ENCODE assay signal across 28 cellular contexts in the genomic region with DNA sequence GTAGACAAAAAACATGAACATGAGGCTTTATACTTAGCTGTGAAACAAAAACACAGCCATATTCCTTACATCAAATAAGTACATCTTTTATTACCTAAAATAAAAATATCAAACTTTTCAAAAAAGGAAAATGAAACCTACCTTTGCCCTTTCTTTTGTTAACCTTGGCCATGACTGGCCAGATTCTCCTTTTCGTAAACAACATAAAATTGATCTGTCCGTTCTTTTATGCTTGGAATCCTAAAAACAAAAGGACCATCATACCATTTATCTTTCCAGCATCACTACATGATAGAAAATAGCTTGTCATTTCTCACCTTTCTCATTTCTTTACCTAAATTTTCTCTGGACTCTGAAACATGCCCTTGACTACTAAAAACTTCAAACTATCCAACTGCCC. TPM values are rescaled to one million over a fixed set of nuclear protein-coding genes. Genes with fewer than 3 reads are reported as not detected.
A peak's percentile ranks its signal among the peaks of the same experiment; 100 is the strongest.
DNase-seq lines count a peak whose midpoint lies in the region; ATAC-seq and TF ChIP-seq lines count a peak whose summit lies in the region.
"Had no signal": no experiment of that assay in that cellular context is flagged by ENCODE, and none has a peak within 500 bp of the region (broad histone marks: within the 10 kb centered on the region; RNA-seq: fewer than 3 reads in every experiment).

No MANE protein-coding gene starts in this region.

- TF ChIP-seq EP300 in tibial nerve (IDR thresholded peaks at IDR 0.05): no peak

- TF ChIP-seq POLR2A in tibial nerve (IDR thresholded peaks at IDR 0.05): no peak

- ATAC-seq in natural killer cell treated with Interleukin-12 subunit alpha and Interleukin-12 subunit beta and Interleukin-15 and Interleukin-18, amount 100 ng/mL, for 72 hours: no peak
- ATAC-seq in natural killer cell (no peak), left lobe of liver (peak; percentile 26), aorta (ENCODE audit: low FRiP score) (no peak)
- ATAC-seq: activated naive CD4-positive, alpha-beta T cell treated with anti-CD3 and anti-CD28 coated beads, Interleukin-2, amount 50 U/mL, for 72 hours; stimulated activated memory B cell treated with anti-CD40 and anti-IgM and Interleukin-4, amounts not matched to agents 10 μg/mL and 1 μg/mL and 100 μg/mL, for 72 hours had no signal

- no peaks in the 10 kb centered on the region for H3K9me3 Mint-ChIP-seq in natural killer cell treated with Interleukin-12 subunit alpha and Interleukin-12 subunit beta and Interleukin-15 and Interleukin-18, amount 100 ng/mL, for 72 hours
- H3K9me3 Mint-ChIP-seq in natural killer cell: no peaks in the 10 kb centered on the region
- H3K9me3 Mint-ChIP-seq: activated naive CD4-positive, alpha-beta T cell treated with anti-CD3 and anti-CD28 coated beads, Interleukin-2, amount 50 U/mL, for 72 hours; activated T-helper 2 cell treated with anti-CD3 and anti-CD28 coated beads, Interferon-gamma antibody, Interleukin-2, Interleukin-4, amounts not matched to agents 10 μg/mL and 5 μg/mL and 100 μg/mL, durations not matched to agents 14 hours and 24 hours and 36 hours; endodermal cell; naive B cell; stimulated activated memory B cell treated with anti-CD40 and anti-IgM and Interleukin-4, amounts not matched to agents 10 μg/mL and 1 μg/mL and 100 μg/mL, for 72 hours; type B pancreatic cell had no signal

- H3K36me3 ChIP-seq in aorta (ENCODE audit: control insufficient read depth in 1 of 2, insufficient read depth in 2 of 2, low read length in 1 of 2) (peaks cover 6 to 7% of the 10 kb centered on the region in 2 donors), tibial nerve (peaks cover 10 to 60% (median 24%) of the 10 kb centered on the region in 3 donors)

- H3K9me3 ChIP-seq in aorta (ENCODE audit: control insufficient read depth, low read length) (no peaks in the 10 kb centered on the region), tibial nerve (no peaks in the 10 kb centered on the region)
- H3K9me3 ChIP-seq: BLaER1 treated with 17β-estradiol and CSF1 and Interleukin-3, amounts not matched to agents 10 nM and 100 nM; Caco-2; HAP-1; left ventricle myocardium inferior; Peyer's patch had no signal

- peaks cover 14% of the 10 kb centered on the region for H3K36me3 Mint-ChIP-seq in natural killer cell treated with Interleukin-12 subunit alpha and Interleukin-12 subunit beta and Interleukin-15 and Interleukin-18, amount 100 ng/mL, for 72 hours
- H3K36me3 Mint-ChIP-seq in natural killer cell: peaks cover 9% of the 10 kb centered on the region

- H3K4me1 Mint-ChIP-seq in natural killer cell treated with Interleukin-12 subunit alpha and Interleukin-12 subunit beta and Interleukin-15 and Interleukin-18, amount 100 ng/mL, for 72 hours (ENCODE audit: low read depth in 2 of 2): peaks cover 9 to 19% of the 10 kb centered on the region in 2 donors
- peaks cover 22 to 26% of the 10 kb centered on the region in 2 donors for H3K4me1 Mint-ChIP-seq in natural killer cell

- H3K4me1 ChIP-seq in aorta (ENCODE audit: control insufficient read depth in 1 of 2, insufficient read depth in 2 of 2, low read length in 2 of 2): no peaks in the 10 kb centered on the region
- H3K4me1 ChIP-seq in tibial nerve: peaks cover 0 to 37% (median 4%) of the 10 kb centered on the region in 4 donors

- H3K4me3 Mint-ChIP-seq in natural killer cell treated with Interleukin-12 subunit alpha and Interleukin-12 subunit beta and Interleukin-15 and Interleukin-18, amount 100 ng/mL, for 72 hours: no peak overlapping the region
- no peak overlapping the region for H3K4me3 Mint-ChIP-seq in natural killer cell
- H3K4me3 Mint-ChIP-seq: endodermal cell; stimulated activated memory B cell treated with anti-CD40 and anti-IgM and Interleukin-4, amounts not matched to agents 10 μg/mL and 1 μg/mL and 100 μg/mL, for 72 hours; type B pancreatic cell had no signal

- H3K27ac Mint-ChIP-seq in natural killer cell treated with Interleukin-12 subunit alpha and Interleukin-12 subunit beta and Interleukin-15 and Interleukin-18, amount 100 ng/mL, for 72 hours: peak overlapping the region; percentile 56 to 70
- H3K27ac Mint-ChIP-seq in natural killer cell: peak overlapping the region in 1 of 2 donors; percentile 75
- H3K27ac Mint-ChIP-seq: activated T-helper 2 cell treated with anti-CD3 and anti-CD28 coated beads, Interferon-gamma antibody, Interleukin-2, Interleukin-4, amounts not matched to agents 10 μg/mL and 5 μg/mL and 100 μg/mL, durations not matched to agents 14 hours and 24 hours and 36 hours; stimulated activated memory B cell treated with anti-CD40 and anti-IgM and Interleukin-4, amounts not matched to agents 10 μg/mL and 1 μg/mL and 100 μg/mL, for 72 hours had no signal

- no peak overlapping the region for H3K4me3 ChIP-seq in aorta (ENCODE audit: low read length in 2 of 2)
- no peak overlapping the region for H3K4me3 ChIP-seq in tibial nerve
- H3K4me3 ChIP-seq: BLaER1 treated with 17β-estradiol and CSF1 and Interleukin-3, amounts not matched to agents 10 nM and 100 nM; HAP-1; left ventricle myocardium inferior; Peyer's patch had no signal

- no peak for DNase-seq in natural killer cell treated with Interleukin-12 subunit alpha and Interleukin-12 subunit beta and Interleukin-15 and Interleukin-18, amount 100 ng/mL, for 72 hours (ENCODE audit: low spot score)
- no peak for DNase-seq in natural killer cell
- DNase-seq in left lobe of liver (ENCODE audit: low spot score): no peak
- DNase-seq in T-helper 2 cell: no peak
- DNase-seq in aorta: no peak
- no peak for DNase-seq in tibial nerve (ENCODE audit: low spot score in 2 of 2)
- DNase-seq: activated CD4-positive, alpha-beta T cell treated with anti-CD3 and anti-CD28 coated beads for 4 hours; Caco-2; Kasumi-1; left ventricle myocardium inferior; naive B cell; NCI-H1436; NCI-H2081; NCI-H2227 treated with DMSO at 0.1 percent for 48 hours; NCI-H526; occipital lobe; Peyer's patch; SHP77 treated with DMSO at 0.1 percent for 48 hours; stimulated activated CD4-positive, alpha-beta T cell treated with anti-CD3 and anti-CD28 coated beads, Interleukin-15, amount 100 ng/mL, for 24 hours; T-helper 9 cell had no signal

- TF ChIP-seq CTCF in natural killer cell (IDR thresholded peaks at IDR 0.05): no peak
- TF ChIP-seq CTCF in VCaP (conservative IDR thresholded peaks at IDR 0.05): no peak
- no peak for TF ChIP-seq CTCF in tibial nerve (IDR thresholded peaks at IDR 0.05)

- H3K27ac ChIP-seq in VCaP (peak overlapping the region; percentile 13; the same call in 1 of the 2 replicates), aorta (ENCODE audit: low read depth in 1 of 2, low read length in 2 of 2) (no peak overlapping the region), tibial nerve (no peak overlapping the region)
- H3K27ac ChIP-seq: BLaER1 treated with 17β-estradiol and CSF1 and Interleukin-3, amounts not matched to agents 10 nM and 100 nM; left ventricle myocardium inferior had no signal

- intact Hi-C loops in natural killer cell (cut with micrococcal nuclease): no loop called here
- intact Hi-C loops in aorta (cut with DNase I): no loop called here

- no peaks in the 10 kb centered on the region for H3K27me3 ChIP-seq in aorta (ENCODE audit: control insufficient read depth in 1 of 2, insufficient read depth in 2 of 2, low read length in 1 of 2)
- H3K27me3 ChIP-seq in tibial nerve: no peaks in the 10 kb centered on the region
- H3K27me3 ChIP-seq: BLaER1 treated with 17β-estradiol and CSF1 and Interleukin-3, amounts not matched to agents 10 nM and 100 nM; Peyer's patch had no signal

- no peaks in the 10 kb centered on the region for H3K27me3 Mint-ChIP-seq in natural killer cell treated with Interleukin-12 subunit alpha and Interleukin-12 subunit beta and Interleukin-15 and Interleukin-18, amount 100 ng/mL, for 72 hours
- H3K27me3 Mint-ChIP-seq in natural killer cell (ENCODE audit: low read depth in 2 of 2): no peaks in the 10 kb centered on the region
- H3K27me3 Mint-ChIP-seq: naive B cell; stimulated activated memory B cell treated with anti-CD40 and anti-IgM and Interleukin-4, amounts not matched to agents 10 μg/mL and 1 μg/mL and 100 μg/mL, for 72 hours; type B pancreatic cell had no signal

- WGBS in aorta, 2 donors: 75 to 91% methylated on average over 2 of the region's 2 CpGs
- WGBS in tibial nerve, 2 donors: 74 to 79% methylated on average over 2 of the region's 2 CpGs

RNA-seq across cellular contexts. Expression of a gene that starts 16.5 kb away (rescaled TPM):
- total RNA-seq in natural killer cell treated with Interleukin-12 subunit alpha and Interleukin-12 subunit beta and Interleukin-15 and Interleukin-18, amount 100 ng/mL, for 72 hours: 100 to 1,000 TPM; 201 to 270 TPM
- total RNA-seq in natural killer cell: 10 to 100 TPM; 79.2 to 93.8 (median 93.4) TPM
- 72.1 TPM for total RNA-seq in left lobe of liver
- total RNA-seq in aorta: 100 to 1,000 TPM; 148 to 153 TPM
- polyA plus RNA-seq in aorta: 100 to 1,000 TPM; 142 to 221 TPM
- 10 to 100 TPM; 71.0 to 84.0 (median 77.2) TPM for total RNA-seq in tibial nerve

RNA-seq across cellular contexts. Expression of a gene that starts 25.8 kb away (rescaled TPM):
- total RNA-seq in natural killer cell treated with Interleukin-12 subunit alpha and Interleukin-12 subunit beta and Interleukin-15 and Interleukin-18, amount 100 ng/mL, for 72 hours: 100 to 1,000 TPM; 663 to 739 TPM
- total RNA-seq in natural killer cell (100 to 1,000 TPM; 335 to 378 (median 342) TPM), left lobe of liver (344 TPM), aorta (100 to 1,000 TPM; 216 to 262 TPM), tibial nerve (100 to 1,000 TPM; 293 to 326 (median 296) TPM)
- 100 to 1,000 TPM; 289 to 327 TPM for polyA plus RNA-seq in aorta

RNA-seq across cellular contexts. Expression of a gene that starts 41.5 kb away (rescaled TPM):
- total RNA-seq in natural killer cell treated with Interleukin-12 subunit alpha and Interleukin-12 subunit beta and Interleukin-15 and Interleukin-18, amount 100 ng/mL, for 72 hours: 100 to 1,000 TPM; 140 to 153 TPM
- total RNA-seq in natural killer cell (100 to 1,000 TPM; 320 to 354 (median 325) TPM), left lobe of liver (32.2 TPM), aorta (100 to 1,000 TPM in 1 of 2 donors, 10 to 100 TPM in 1; 89.3 to 130 TPM), tibial nerve (100 to 1,000 TPM; 117 to 178 (median 159) TPM)
- 10 to 100 TPM; 15.2 to 35.2 TPM for polyA plus RNA-seq in aorta

RNA-seq across cellular contexts. Expression of a gene that starts 53.5 kb away (rescaled TPM):
- 100 to 1,000 TPM; 322 to 563 TPM for total RNA-seq in natural killer cell treated with Interleukin-12 subunit alpha and Interleukin-12 subunit beta and Interleukin-15 and Interleukin-18, amount 100 ng/mL, for 72 hours
- total RNA-seq in natural killer cell (100 to 1,000 TPM; 644 to 785 (median 695) TPM), left lobe of liver (223 TPM), aorta (100 to 1,000 TPM; 575 to 674 TPM), tibial nerve (1,000 to 10,000 TPM in 1 of 4 donors, 100 to 1,000 TPM in 3; 829 to 1,085 (median 948) TPM)
- polyA plus RNA-seq in aorta: 1,000 to 10,000 TPM; 1,517 to 2,977 TPM
